In genomic region chr13:87666826-87667225, GRCh38 we compare ENCODE assay signal across 20 cellular contexts. TPM values are rescaled to one million over a fixed set of nuclear protein-coding genes. Genes with fewer than 3 reads are reported as not detected.
DNase-seq lines count a peak whose midpoint lies in the region; ATAC-seq and TF ChIP-seq lines count a peak whose summit lies in the region.
"Had no signal": no experiment of that assay in that cellular context is flagged by ENCODE, and none has a peak within 500 bp of the region (broad histone marks: within the 10 kb centered on the region; RNA-seq: fewer than 3 reads in every experiment).

No MANE protein-coding gene starts in this region.

- H3K4me1 Mint-ChIP-seq in activated CD4-positive, alpha-beta T cell treated with anti-CD3 and anti-CD28 coated beads, Interleukin-2, amount 10 ng/mL, durations not matched to agents 7 days and 5 days: peaks cover 11% of the 10 kb centered on the region

- H3K36me3 Mint-ChIP-seq in activated CD4-positive, alpha-beta T cell treated with anti-CD3 and anti-CD28 coated beads, Interleukin-2, amount 10 ng/mL, durations not matched to agents 7 days and 5 days (ENCODE audit: low read depth): no peaks in the 10 kb centered on the region
- H3K36me3 Mint-ChIP-seq: CD4-positive, alpha-beta memory T cell; T-cell had no signal

- H3K36me3 ChIP-seq in SK-N-SH (replicated peaks in 1 of 2; ENCODE audit: control insufficient read depth in 1 of 2, insufficient read depth in 2 of 2, low read length in 1 of 2) (no peaks in the 10 kb centered on the region), trophoblast cell (ENCODE audit: control insufficient read depth in 1 of 2, insufficient read depth in 2 of 2, low read length in 2 of 2) (no peaks in the 10 kb centered on the region)
- H3K36me3 ChIP-seq: MG63 had no signal

- no peaks in the 10 kb centered on the region for H3F3A ChIP-seq in SK-N-SH (replicated peaks; ENCODE audit: insufficient read depth)

- H3K27ac ChIP-seq in SK-N-SH (ENCODE audit: low read depth in 2 of 2, low read length in 1 of 2) (no peak overlapping the region), trophoblast cell (ENCODE audit: low read depth, low read length) (no peak overlapping the region)
- H3K27ac ChIP-seq: KMS-11 had no signal

- no peak for DNase-seq in SK-N-SH
- DNase-seq in NCI-H345 (lab: John Stamatoyannopoulos, UW): peak; percentile 43
- DNase-seq in SHP77 (lab: John Stamatoyannopoulos, UW): peak; percentile 94 to 98
- DNase-seq in activated CD4-positive, alpha-beta T cell treated with anti-CD3 and anti-CD28 coated beads, Interleukin-2, amount 10 ng/mL, durations not matched to agents 7 days and 5 days: no peak
- DNase-seq in NCI-H128 (lab: John Stamatoyannopoulos, UW; ENCODE audit: unreplicated experiment): no peak
- no peak for DNase-seq in trophoblast cell
- no peak for DNase-seq in hippocampal formation (lab: John Stamatoyannopoulos, UW)
- DNase-seq: ACHN; CD4-positive, alpha-beta memory T cell; MG63; NCI-H1436 treated with DMSO at 0.1 percent for 48 hours; NCI-H2171; NCI-H526 treated with DMSO at 0.1 percent for 48 hours; SIG-M5; T-cell; T1000 had no signal

- H3K18ac ChIP-seq in trophoblast cell (ENCODE audit: low read length): no peak overlapping the region

- H3K4me3 ChIP-seq in SK-N-SH (ENCODE audit: low read depth in 2 of 2, low read length in 1 of 2) (no peak overlapping the region), trophoblast cell (ENCODE audit: low read depth, low read length) (no peak overlapping the region)
- H3K4me3 ChIP-seq: MG63 had no signal

- H2BK12ac ChIP-seq in trophoblast cell (ENCODE audit: low read length): no peak overlapping the region

- H3K4me2 ChIP-seq in SK-N-SH (no peak overlapping the region), trophoblast cell (ENCODE audit: low read length) (no peak overlapping the region)
- H3K4me2 ChIP-seq: KMS-11 had no signal

- no peak overlapping the region for H3K14ac ChIP-seq in trophoblast cell (ENCODE audit: low read length)

- TF ChIP-seq CTCF in SK-N-SH (IDR thresholded peaks at IDR 0.05): no peak

- TF ChIP-seq EP300 in SK-N-SH (IDR thresholded peaks at IDR 0.05; ENCODE audit: borderline replicate concordance in 1 of 2, low read depth in 1 of 2, low read length in 1 of 2): no peak

- no peak overlapping the region for H3K9ac ChIP-seq in SK-N-SH
- H3K9ac ChIP-seq in trophoblast cell (ENCODE audit: low read length): no peak overlapping the region
- H3K9ac ChIP-seq: KMS-11 had no signal

- H2BK120ac ChIP-seq in trophoblast cell (ENCODE audit: insufficient read depth, low read length, poor library complexity): no peak overlapping the region

- peaks cover 0 to 5% of the 10 kb centered on the region in 2 experiments; a peak in 1 of 4 replicates for H3K4me1 ChIP-seq in SK-N-SH (ENCODE audit: control insufficient read depth in 1 of 2, insufficient read depth in 2 of 2, low read depth in 1 of 2, low read length in 1 of 2)
- peaks cover 4 to 6% of the 10 kb centered on the region in 2 experiments for H3K4me1 ChIP-seq in trophoblast cell (ENCODE audit: control insufficient read depth in 1 of 2, insufficient read depth in 2 of 2, low read length in 2 of 2)

- H4K91ac ChIP-seq in trophoblast cell (ENCODE audit: low read depth, low read length): no peak overlapping the region

- no peaks in the 10 kb centered on the region for H3K79me2 ChIP-seq in SK-N-SH (ENCODE audit: insufficient read depth)
- H3K79me2 ChIP-seq in trophoblast cell (ENCODE audit: control insufficient read depth, insufficient read depth, low read length, poor library complexity): no peaks in the 10 kb centered on the region

- no peak for ATAC-seq in SK-N-SH treated with all-trans-retinoic acid at 6 μM for 48 hours
- ATAC-seq: HepG2, T-cell had no signal

- H3K79me1 ChIP-seq in trophoblast cell (ENCODE audit: low read length): no peaks in the 10 kb centered on the region

- H4K12ac ChIP-seq in trophoblast cell (ENCODE audit: low read depth, low read length): no peak overlapping the region

- H2AFZ ChIP-seq in SK-N-SH (ENCODE audit: low read depth) (no peak overlapping the region), trophoblast cell (ENCODE audit: insufficient read depth, low read length, poor library complexity) (no peak overlapping the region)

- H4K20me1 ChIP-seq in SK-N-SH (ENCODE audit: insufficient read depth): no peaks in the 10 kb centered on the region

- H3K27me3 ChIP-seq in SK-N-SH (ENCODE audit: insufficient read depth): no peaks in the 10 kb centered on the region
- H3K27me3 ChIP-seq in trophoblast cell (ENCODE audit: insufficient read depth, low read length): peaks cover 6% of the 10 kb centered on the region
- H3K27me3 ChIP-seq: MG63 had no signal

- no peak overlapping the region for H2BK5ac ChIP-seq in trophoblast cell (ENCODE audit: low read depth, low read length, poor library complexity)

- no peak overlapping the region for H3K4ac ChIP-seq in trophoblast cell (ENCODE audit: low read depth, low read length)

- H2AK5ac ChIP-seq in trophoblast cell (ENCODE audit: low read length): no peak overlapping the region

- POLR2A ChIA-PET in SK-N-SH (lab: Yijun Ruan, JAX): no interaction called here
- POLR2A ChIA-PET in activated CD4-positive, alpha-beta T cell treated with anti-CD3 and anti-CD28 coated beads, Interleukin-2, amount 10 ng/mL, durations not matched to agents 7 days and 5 days (lab: Charles Lee): no interaction called here

- H3K9me3 ChIP-seq in SK-N-SH (no peaks in the 10 kb centered on the region), trophoblast cell (ENCODE audit: insufficient read depth, low read depth, low read length) (no peaks in the 10 kb centered on the region)
- H3K9me3 ChIP-seq: MG63 had no signal

- H3K27ac Mint-ChIP-seq in activated CD4-positive, alpha-beta T cell treated with anti-CD3 and anti-CD28 coated beads, Interleukin-2, amount 10 ng/mL, durations not matched to agents 7 days and 5 days: no peak overlapping the region
- H3K27ac Mint-ChIP-seq: B cell; CD4-positive, alpha-beta memory T cell; T-cell had no signal

- CTCF ChIA-PET in SK-N-SH (lab: Yijun Ruan, JAX): no interaction called here
- CTCF ChIA-PET in activated CD4-positive, alpha-beta T cell treated with anti-CD3 and anti-CD28 coated beads, Interleukin-2, amount 10 ng/mL, durations not matched to agents 7 days and 5 days (lab: Charles Lee): no interaction called here

- no peak overlapping the region for H4K8ac ChIP-seq in trophoblast cell (ENCODE audit: low read depth, low read length)

- no peaks in the 10 kb centered on the region for H3K9me2 ChIP-seq in SK-N-SH

- no peaks in the 10 kb centered on the region for H3K9me3 Mint-ChIP-seq in activated CD4-positive, alpha-beta T cell treated with anti-CD3 and anti-CD28 coated beads, Interleukin-2, amount 10 ng/mL, durations not matched to agents 7 days and 5 days
- H3K9me3 Mint-ChIP-seq: T-cell had no signal

- WGBS in SK-N-SH (ENCODE audit: low lambda C conversion rate): 0% methylated on average over 1 of the region's 1 CpG
- no CpG with 5 or more reads among the region's 1 CpG for WGBS in trophoblast cell (ENCODE audit: extremely low coverage, insufficient coverage, insufficient read length)

- H3K27me3 Mint-ChIP-seq in activated CD4-positive, alpha-beta T cell treated with anti-CD3 and anti-CD28 coated beads, Interleukin-2, amount 10 ng/mL, durations not matched to agents 7 days and 5 days: peaks cover 16% of the 10 kb centered on the region

- no peak overlapping the region for H3K4me3 Mint-ChIP-seq in activated CD4-positive, alpha-beta T cell treated with anti-CD3 and anti-CD28 coated beads, Interleukin-2, amount 10 ng/mL, durations not matched to agents 7 days and 5 days
- H3K4me3 Mint-ChIP-seq: B cell; CD4-positive, alpha-beta memory T cell; T-cell had no signal

- H3K23ac ChIP-seq in trophoblast cell (ENCODE audit: low read length): no peak overlapping the region

- no peak for TF ChIP-seq RAD21 in SK-N-SH (IDR thresholded peaks at IDR 0.05; ENCODE audit: low read length)

TF ChIP-seq in SK-N-SH treated with all-trans-retinoic acid at 6 μM for 48 hours, 23 proteins besides CTCF, POLR2A, EP300 and RAD21:
- TF ChIP-seq TOX (CRISPR knock-in tag; IDR thresholded peaks at IDR 0.05; ENCODE audit: borderline replicate concordance): no peak
- 0 out of 2 replicates have a peak, but pooled peaks have one; percentile 9 for TF ChIP-seq ZC3H10 (CRISPR knock-in tag; IDR thresholded peaks at IDR 0.05)
- no peak for TF ChIP-seq TCF4 (CRISPR knock-in tag; IDR thresholded peaks at IDR 0.05; ENCODE audit: borderline replicate concordance)

TF ChIP-seq in SK-N-SH, 30 proteins besides CTCF, POLR2A, EP300 and RAD21:
- TF ChIP-seq TAF1 (IDR thresholded peaks at IDR 0.05; ENCODE audit: borderline replicate concordance, low read depth, low read length): no peak
- no peak for TF ChIP-seq NRF1 (IDR thresholded peaks at IDR 0.05; ENCODE audit: low read depth, low read length)
- TF ChIP-seq POLR2AphosphoS5 (IDR thresholded peaks at IDR 0.05; ENCODE audit: low read depth, low read length): no peak
- TF ChIP-seq ELF1 (IDR thresholded peaks at IDR 0.05): no peak
- no peak for TF ChIP-seq IRF3 (IDR thresholded peaks at IDR 0.05; ENCODE audit: low read depth, low read length)

RNA-seq across cellular contexts. Expression of gene SLITRK5, which starts 4.3 kb away (rescaled TPM):
- polyA plus RNA-seq in SK-N-SH (2012; rRNA removed): not detected in 2 replicates
- under 0.01 TPM in 2 replicates for polyA plus RNA-seq in SK-N-SH (2012; cell fraction: cytosol; rRNA removed)
- under 0.01 TPM in 2 replicates for polyA plus RNA-seq in SK-N-SH (2012; cell fraction: nucleus; rRNA removed)
- not detected for total RNA-seq in activated CD4-positive, alpha-beta T cell treated with anti-CD3 and anti-CD28 coated beads, Interleukin-2, amount 10 ng/mL, durations not matched to agents 7 days and 5 days
- polyA plus RNA-seq in trophoblast cell (2013): under 0.01 TPM in 2 replicates
- total RNA-seq: B cell, HepG2 had no signal
- polyA plus RNA-seq: HepG2 had no signal

Comparison
In these comparisons a context has a peak if more than half of its experiments do, and no peak if none do; other contexts are left out.
1. DNase-seq: peak in NCI-H345 (single experiment) and SHP77 (2 of 2); none in SK-N-SH (single experiment), activated CD4-positive, alpha-beta T cell treated with anti-CD3 and anti-CD28 coated beads, Interleukin-2, amount 10 ng/mL, durations not matched to agents 7 days and 5 days (single experiment), NCI-H128 (single experiment), trophoblast cell (0 of 2) and hippocampal formation (0 of 2).